9 cellular contexts compared by ENCODE assay signal in genomic region chr12:4809013-4809448, GRCh38.
DNase-seq lines count a peak whose midpoint lies in the region; ATAC-seq, FAIRE-seq and TF ChIP-seq lines count a peak whose summit lies in the region.
"Had no signal": no experiment of that assay in that cellular context is flagged by ENCODE, and none has a peak within 500 bp of the region (broad histone marks: within the 10 kb centered on the region; RNA-seq: fewer than 3 reads in every experiment).

No MANE protein-coding gene starts in this region.

- H3K9ac ChIP-seq in GM12878 (ENCODE audit: control insufficient read depth, insufficient read depth, low read length) (no peak overlapping the region), mesenchymal stem cell (ENCODE audit: low read length) (no peak overlapping the region)

- H2BK12ac ChIP-seq in mesenchymal stem cell (ENCODE audit: low read length in 2 of 2), result no peak overlapping the region

- intact Hi-C loops in GM12878 (cut with micrococcal nuclease; ENCODE audit: unreplicated experiment) (no loop called here), upper lobe of right lung (cut with DNase I) (no loop called here)

- H4K91ac ChIP-seq in mesenchymal stem cell (ENCODE audit: low read length), result no peak overlapping the region

- no peak overlapping the region for H2BK120ac ChIP-seq in mesenchymal stem cell (ENCODE audit: low read depth, low read length)

- peaks cover 11% of the 10 kb centered on the region for H3K4me1 ChIP-seq in GM12878 (ENCODE audit: control insufficient read depth, insufficient read depth, low read length)
- H3K4me1 ChIP-seq in mesenchymal stem cell (ENCODE audit: control insufficient read depth, insufficient read depth, low read depth, low read length), result peaks cover 12% of the 10 kb centered on the region
- no peaks in the 10 kb centered on the region for H3K4me1 ChIP-seq in upper lobe of right lung

- POLR2A ChIA-PET in GM12878 (lab: Charles Lee), result interaction anchor here (1.1 kb wide), 1 partner anchor 11 kb away, joined by 3 read pairs; no protein-coding TSS in a partner anchor

- H3K9me3 ChIP-seq in GM12878 (replicated peaks; ENCODE audit: control insufficient read depth, insufficient read depth, low read length) (no peaks in the 10 kb centered on the region), mesenchymal stem cell (ENCODE audit: control insufficient read depth, low read length) (no peaks in the 10 kb centered on the region), upper lobe of right lung (no peaks in the 10 kb centered on the region)

- no peak overlapping the region for H2BK5ac ChIP-seq in mesenchymal stem cell (ENCODE audit: low read depth, low read length, poor library complexity, severe bottlenecking)

- H2AFZ ChIP-seq in GM12878 (ENCODE audit: control insufficient read depth, low read depth, low read length), result no peak overlapping the region
- no peak overlapping the region for H2AFZ ChIP-seq in mesenchymal stem cell (ENCODE audit: low read depth, low read length)

- H2BK15ac ChIP-seq in mesenchymal stem cell (ENCODE audit: low read depth, poor library complexity, severe bottlenecking), result no peak overlapping the region

- H3K4me2 ChIP-seq in GM12878 (ENCODE audit: control insufficient read depth, insufficient read depth) (peak overlapping the region; percentile 68; the same call in 1 of the 2 replicates), mesenchymal stem cell (ENCODE audit: low read length, poor library complexity, severe bottlenecking) (peak overlapping the region; percentile 36)

- peaks cover 8 to 11% of the 10 kb centered on the region in 2 donors for H3K36me3 Mint-ChIP-seq in activated naive CD4-positive, alpha-beta T cell treated with anti-CD3 and anti-CD28 coated beads, Interleukin-2, amount 50 U/mL, for 72 hours

- no peaks in the 10 kb centered on the region for H3K79me1 ChIP-seq in mesenchymal stem cell (replicated peaks; ENCODE audit: low read length, poor library complexity, severe bottlenecking)

- H3K36me3 ChIP-seq in GM12878 (ENCODE audit: control insufficient read depth in 2 of 2, insufficient read depth in 2 of 2, low read length in 1 of 2) (no peaks in the 10 kb centered on the region; a peak in 1 of 4 replicates), mesenchymal stem cell (ENCODE audit: control insufficient read depth in 1 of 2, insufficient read depth in 2 of 2, low read depth in 1 of 2, low read length in 2 of 2) (no peaks in the 10 kb centered on the region), upper lobe of right lung (no peaks in the 10 kb centered on the region)

- H4K20me1 ChIP-seq in GM12878 (ENCODE audit: control insufficient read depth, insufficient read depth), result no peaks in the 10 kb centered on the region; the same call in 1 of the 2 replicates

- 45% methylated on average over 19 of the region's 35 CpGs for WGBS in GM12878 (ENCODE audit: insufficient coverage, insufficient replicate concordance, low lambda C conversion rate, missing lambda C conversion rate)
- 3% methylated on average over 19 of the region's 35 CpGs for WGBS in mesenchymal stem cell

- RAD21 ChIA-PET in GM12878 (lab: Charles Lee; ENCODE audit: unreplicated experiment), result interaction anchor here (0.6 kb wide), 1 partner anchor 41 kb away, joined by 3 read pairs; no protein-coding TSS in a partner anchor

- TF ChIP-seq RAD21 in GM12878 (IDR thresholded peaks at IDR 0.05; ENCODE audit: insufficient read depth, low read depth, low read length), result no peak

- TF ChIP-seq EP300 in GM12878 (IDR thresholded peaks at IDR 0.05; ENCODE audit: borderline replicate concordance in 1 of 2, control insufficient read depth in 1 of 2, low read depth in 2 of 2, low read length in 2 of 2), result no peak

- no peaks in the 10 kb centered on the region for H3K9me3 Mint-ChIP-seq in activated naive CD4-positive, alpha-beta T cell treated with anti-CD3 and anti-CD28 coated beads, Interleukin-2, amount 50 U/mL, for 72 hours

- H3K4ac ChIP-seq in mesenchymal stem cell (ENCODE audit: low read depth in 1 of 2, low read length in 2 of 2), result no peak overlapping the region

- no peak for FAIRE-seq in GM12878 (lab: Jason Lieb, UNC)
- no peak for FAIRE-seq in HTR-8/SVneo (lab: Jason Lieb, UNC)
- FAIRE-seq: colon had no signal

- ATAC-seq in activated naive CD4-positive, alpha-beta T cell treated with anti-CD3 and anti-CD28 coated beads, Interleukin-2, amount 50 U/mL, for 72 hours, result peak; percentile 24 to 67
- ATAC-seq in GM12878, result peak; percentile 28; the same call in 2 of the 3 replicates
- ATAC-seq in upper lobe of right lung, result no peak
- ATAC-seq in GM21723 (IDR thresholded peaks at IDR 0.05; ENCODE audit: unreplicated experiment), result no peak

- no peak overlapping the region for H3K18ac ChIP-seq in mesenchymal stem cell (ENCODE audit: low read depth in 1 of 2, low read length in 2 of 2)

- H3K27ac Mint-ChIP-seq in activated naive CD4-positive, alpha-beta T cell treated with anti-CD3 and anti-CD28 coated beads, Interleukin-2, amount 50 U/mL, for 72 hours, result no peak overlapping the region

- SMC1A ChIA-PET in GM12878 (lab: Charles Lee; ENCODE audit: uncharacterized antibody, unreplicated experiment), result no interaction called here

- no peak overlapping the region for H4K8ac ChIP-seq in mesenchymal stem cell (ENCODE audit: low read length)

- no TSS peak for BruUV-seq in GM12878 (replicated peaks; lab: Mats Ljungman, UMichigan)

- TF ChIP-seq POLR2A in GM12878 (IDR thresholded peaks at IDR 0.05; ENCODE audit: low read depth, low read length), result no peak

- no peak overlapping the region for H3K23ac ChIP-seq in mesenchymal stem cell (ENCODE audit: low read length in 2 of 2)

- no peaks in the 10 kb centered on the region for H3K79me2 ChIP-seq in GM12878 (ENCODE audit: control insufficient read depth, insufficient read depth, low read length)

- H3K27me3 ChIP-seq in GM12878 (replicated peaks in 1 of 2; ENCODE audit: control insufficient read depth in 2 of 2, insufficient read depth in 2 of 2, low read length in 1 of 2) (no peaks in the 10 kb centered on the region), mesenchymal stem cell (ENCODE audit: control insufficient read depth in 1 of 2, insufficient read depth in 1 of 2, low read length in 2 of 2) (peaks cover 62 to 85% of the 10 kb centered on the region in 2 experiments), upper lobe of right lung (peaks cover 49% of the 10 kb centered on the region)

- CTCF ChIA-PET in GM12878 (lab: Yijun Ruan, JAX), result no interaction called here

- H3K4me3 ChIP-seq in GM12878 (peak overlapping the region; percentile 53; the same call in 1 of the 2 replicates), mesenchymal stem cell (ENCODE audit: insufficient read depth in 1 of 2, low read depth in 1 of 2, low read length in 2 of 2) (peak overlapping the region; percentile 35 to 69), upper lobe of right lung (peak overlapping the region; percentile 37)

- in situ Hi-C loops in GM12878 (cut with MboI), result no loop called here

- TF ChIP-seq CTCF in GM12878 (IDR thresholded peaks at IDR 0.05 in 2 of 3, conservative IDR thresholded peaks at IDR 0.05 in 1 of 3; ENCODE audit: control insufficient read depth in 2 of 3, extremely low read depth in 1 of 3, insufficient read depth in 1 of 3, low read depth in 3 of 3, low read length in 3 of 3) (no peak), upper lobe of right lung (IDR thresholded peaks at IDR 0.05) (no peak)

- no peak overlapping the region for H3K14ac ChIP-seq in mesenchymal stem cell (ENCODE audit: low read length in 2 of 2)

- no peak for DNase-seq in activated naive CD4-positive, alpha-beta T cell treated with anti-CD3 and anti-CD28 coated beads, Interleukin-2, amount 50 U/mL, for 72 hours (ENCODE audit: low spot score in 2 of 2)
- no peak for DNase-seq in activated naive CD4-positive, alpha-beta T cell (lab: John Stamatoyannopoulos, UW)
- DNase-seq in GM12878 (ENCODE audit: low read depth, low spot score) (no peak), mesenchymal stem cell (no peak), upper lobe of right lung (no peak), HTR-8/SVneo (ENCODE audit: insufficient read length, low spot score) (no peak), inferior parietal cortex (ENCODE audit: extremely low spot score) (no peak)

- H2AK5ac ChIP-seq in mesenchymal stem cell (ENCODE audit: low read length, severe bottlenecking), result no peak overlapping the region

- H3K27ac ChIP-seq in GM12878 (ENCODE audit: control insufficient read depth, insufficient read depth), result no peak overlapping the region
- no peak overlapping the region for H3K27ac ChIP-seq in mesenchymal stem cell (ENCODE audit: low read length, poor library complexity, severe bottlenecking)
- H3K27ac ChIP-seq in upper lobe of right lung, result no peak overlapping the region

TF ChIP-seq in GM12878, 131 proteins besides CTCF, POLR2A, EP300 and RAD21 (continues in another document):
- TF ChIP-seq, protein P1, sequence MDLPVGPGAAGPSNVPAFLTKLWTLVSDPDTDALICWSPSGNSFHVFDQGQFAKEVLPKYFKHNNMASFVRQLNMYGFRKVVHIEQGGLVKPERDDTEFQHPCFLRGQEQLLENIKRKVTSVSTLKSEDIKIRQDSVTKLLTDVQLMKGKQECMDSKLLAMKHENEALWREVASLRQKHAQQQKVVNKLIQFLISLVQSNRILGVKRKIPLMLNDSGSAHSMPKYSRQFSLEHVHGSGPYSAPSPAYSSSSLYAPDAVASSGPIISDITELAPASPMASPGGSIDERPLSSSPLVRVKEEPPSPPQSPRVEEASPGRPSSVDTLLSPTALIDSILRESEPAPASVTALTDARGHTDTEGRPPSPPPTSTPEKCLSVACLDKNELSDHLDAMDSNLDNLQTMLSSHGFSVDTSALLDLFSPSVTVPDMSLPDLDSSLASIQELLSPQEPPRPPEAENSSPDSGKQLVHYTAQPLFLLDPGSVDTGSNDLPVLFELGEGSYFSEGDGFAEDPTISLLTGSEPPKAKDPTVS (IDR thresholded peaks at IDR 0.05; ENCODE audit: low read depth, low read length), result no peak
- no peak for TF ChIP-seq JUNB (IDR thresholded peaks at IDR 0.05)
- TF ChIP-seq MYC (IDR thresholded peaks at IDR 0.05; ENCODE audit: insufficient read depth, insufficient read length, insufficient replicate concordance, low read length, severe bottlenecking), result no peak

Comparison
In these comparisons a context has a peak if more than half of its experiments do, and no peak if none do; other contexts are left out.
1. ATAC-seq: peak in activated naive CD4-positive, alpha-beta T cell treated with anti-CD3 and anti-CD28 coated beads, Interleukin-2, amount 50 U/mL, for 72 hours (2 of 2) and GM12878 (single experiment); none in upper lobe of right lung (single experiment) and GM21723 (single experiment).
2. Peak in every context shown above with its lines, with median percentiles within 50 percentile points of each other: H3K4me3 ChIP-seq.